Comparison of ENCODE assay signal across 9 cellular contexts in genomic region chr17:45313419-45313771, GRCh38. TPM values are rescaled to one million over a fixed set of nuclear protein-coding genes. Genes with fewer than 3 reads are reported as not detected.
DNase-seq lines count a peak whose midpoint lies in the region; ATAC-seq and TF ChIP-seq lines count a peak whose summit lies in the region.
"Had no signal": no experiment of that assay in that cellular context is flagged by ENCODE, and none has a peak within 500 bp of the region (broad histone marks: within the 10 kb centered on the region; RNA-seq: fewer than 3 reads in every experiment).

No MANE protein-coding gene starts in this region.

- POLR2A ChIA-PET in GM10248 (lab: Yijun Ruan, JAX): interaction anchor here (0.6 to 0.7 kb wide), 2 partner anchors 35 to 163 kb away, joined by 3 read pairs; no protein-coding TSS in a partner anchor

- no peak for ATAC-seq in GM18870 (IDR thresholded peaks at IDR 0.05; ENCODE audit: unreplicated experiment)
- ATAC-seq in HG03139 (IDR thresholded peaks at IDR 0.05; ENCODE audit: unreplicated experiment): no peak

- peak overlapping the region; percentile 77; the same call in 1 of the 2 replicates for H3K27ac ChIP-seq in C4-2B

- DNase-seq in HFFc6 (no peak), NCI-H2081 treated with DMSO at 0.1 percent for 48 hours (lab: John Stamatoyannopoulos, UW) (no peak), GM10248 (ENCODE audit: extremely low spot score) (no peak)
- DNase-seq: islet precursor cell had no signal

- H3K4me3 Mint-ChIP-seq in HFFc6 (peak overlapping the region; percentile 93), brain (peak overlapping the region in 4 of 5 experiments; percentile 90 to 94 (median 90)), nephron (peak overlapping the region in 2 of 3 experiments; percentile 34 to 53)

- H3K36me3 Mint-ChIP-seq in HFFc6 (ENCODE audit: low read depth): peaks cover 28% of the 10 kb centered on the region
- H3K36me3 Mint-ChIP-seq in brain: peaks cover 13% of the 10 kb centered on the region
- H3K36me3 Mint-ChIP-seq in nephron (ENCODE audit: low read depth): peaks cover 4% of the 10 kb centered on the region

- H3K27ac Mint-ChIP-seq in HFFc6: peak overlapping the region; percentile 91
- peak overlapping the region; percentile 43 to 85 (median 79) for H3K27ac Mint-ChIP-seq in brain
- H3K27ac Mint-ChIP-seq in nephron: peak overlapping the region; percentile 3 to 44 (median 41)

- TF ChIP-seq CTCF in C4-2B (conservative IDR thresholded peaks at IDR 0.05) (no peak), HFFc6 (IDR thresholded peaks at IDR 0.05) (no peak), brain (conservative IDR thresholded peaks at IDR 0.05) (no peak), nephron (IDR thresholded peaks at IDR 0.05; ENCODE audit: unreplicated experiment in 3 of 3) (no peak), GM10248 (IDR thresholded peaks at IDR 0.05; ENCODE audit: control extremely low read depth, extremely low read depth, low read depth, missing control alignments) (no peak)

- no peaks in the 10 kb centered on the region; the same call in 1 of the 2 replicates for H3K27me3 Mint-ChIP-seq in HFFc6 (ENCODE audit: insufficient read depth)
- H3K27me3 Mint-ChIP-seq in brain: peaks cover 12% of the 10 kb centered on the region
- peaks cover 10% of the 10 kb centered on the region for H3K27me3 Mint-ChIP-seq in nephron (ENCODE audit: low read depth)

- H3K9me3 Mint-ChIP-seq in HFFc6 (no peaks in the 10 kb centered on the region), brain (peaks cover 0 to 3% (median 0%) of the 10 kb centered on the region in 5 experiments), nephron (no peaks in the 10 kb centered on the region)

- CTCF ChIA-PET in GM10248 (lab: Yijun Ruan, JAX): interaction anchor here (0.7 to 6.1 kb wide), 9 partner anchors 9 to 178 kb away, joined by 3 to 37 read pairs (median 10); partner anchors contain the start of gene ACBD4

- peaks cover 78% of the 10 kb centered on the region for H3K4me1 Mint-ChIP-seq in HFFc6 (ENCODE audit: low read depth)
- H3K4me1 Mint-ChIP-seq in brain: peaks cover 76% of the 10 kb centered on the region
- peaks cover 63% of the 10 kb centered on the region for H3K4me1 Mint-ChIP-seq in nephron

RNA-seq across cellular contexts. Expression of gene MAP3K14, which starts 3.4 kb away (rescaled TPM):
- total RNA-seq in HFFc6 (2021; fragmentation: NEBNext Ultra II Directional; extraction: Animal tissue kit (Norgen Biotek cat#: 25700)): 1 to 10 TPM; 5.6 to 8.8 (median 6.6) TPM
- 6.8 TPM for polyA plus RNA-seq in brain (ENCODE audit: insufficient read depth, low read depth, low replicate concordance)

RNA-seq across cellular contexts. Expression of gene SPATA32, which starts 51.5 kb away (rescaled TPM):
- total RNA-seq in HFFc6 (2021; fragmentation: NEBNext Ultra II Directional; extraction: Animal tissue kit (Norgen Biotek cat#: 25700)): under 1 TPM in 1 of 6 experiments, not detected in 5; 0.11 TPM
- polyA plus RNA-seq in brain (ENCODE audit: insufficient read depth, low read depth, low replicate concordance): not detected

Comparison
In these comparisons a context has a peak if more than half of its experiments do, and no peak if none do; other contexts are left out.
1. H3K27ac Mint-ChIP-seq: peak in every context shown above with its lines; median percentile 91 in HFFc6; 79 in brain; 41 in nephron.